ENCODE assay signal across 9 cellular contexts in the genomic region with DNA sequence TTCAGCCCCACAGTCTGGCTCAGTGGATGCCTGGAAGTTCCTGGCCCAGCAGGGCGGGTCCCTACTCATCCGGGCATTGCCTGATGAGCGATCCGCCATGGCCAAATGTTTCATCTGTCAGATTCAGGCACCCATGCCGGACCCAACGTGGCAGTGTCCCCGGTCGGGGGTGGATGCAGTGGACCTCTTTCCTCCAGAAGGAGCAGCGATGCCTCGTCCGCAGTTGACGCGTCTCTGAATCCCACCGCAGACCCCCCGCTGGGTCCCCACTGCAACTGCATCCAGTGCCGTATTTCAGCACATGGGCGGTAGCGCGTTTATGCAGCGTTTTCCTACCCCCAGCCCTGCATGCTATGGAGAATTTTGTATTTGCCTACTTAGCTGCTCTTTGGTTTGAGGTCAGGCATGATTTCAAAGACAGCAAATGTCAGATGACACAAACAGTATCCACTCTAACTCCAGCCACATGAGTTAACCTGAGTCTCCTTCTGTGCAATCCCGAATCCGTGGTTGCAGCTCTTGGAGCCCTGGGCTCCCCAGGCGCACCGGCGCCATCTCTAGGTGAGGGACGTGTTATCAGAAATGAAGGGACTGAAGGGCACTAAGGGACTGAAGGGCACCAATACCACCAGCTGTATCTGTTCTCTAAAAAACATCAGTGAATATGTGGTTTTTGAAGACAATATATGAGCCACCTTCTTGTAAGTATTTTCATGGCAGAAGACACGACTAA.
DNase-seq lines count a peak whose midpoint lies in the region; ATAC-seq and TF ChIP-seq lines count a peak whose summit lies in the region.
"Had no signal": no experiment of that assay in that cellular context is flagged by ENCODE, and none has a peak within 500 bp of the region (broad histone marks: within the 10 kb centered on the region; RNA-seq: fewer than 3 reads in every experiment).

No MANE protein-coding gene starts in this region.

- no peaks in the 10 kb centered on the region for H3K79me2 ChIP-seq in OCI-LY3 (ENCODE audit: low read length)

- no peaks in the 10 kb centered on the region for H3K27me3 Mint-ChIP-seq in activated CD8-positive, alpha-beta T cell treated with anti-CD3 and anti-CD28 coated beads for 36 hours
- peaks cover 4% of the 10 kb centered on the region for H3K27me3 Mint-ChIP-seq in activated CD8-positive, alpha-beta T cell treated with anti-CD3 and anti-CD28 coated beads, Interleukin-2, amount 10 ng/mL, durations not matched to agents 7 days and 5 days (ENCODE audit: low read depth)
- peaks cover 53% of the 10 kb centered on the region for H3K27me3 Mint-ChIP-seq in T-helper 17 cell

- H3K4me3 ChIP-seq in OCI-LY3 (ENCODE audit: low read length) = no peak overlapping the region
- H3K4me3 ChIP-seq in fibroblast of pulmonary artery (replicated peaks; ENCODE audit: low read depth, low read length) = no peak overlapping the region

- H3K4me3 Mint-ChIP-seq in activated CD8-positive, alpha-beta T cell treated with anti-CD3 and anti-CD28 coated beads for 36 hours = no peak overlapping the region
- no peak overlapping the region for H3K4me3 Mint-ChIP-seq in activated CD8-positive, alpha-beta T cell treated with anti-CD3 and anti-CD28 coated beads, Interleukin-2, amount 10 ng/mL, durations not matched to agents 7 days and 5 days
- H3K4me3 Mint-ChIP-seq in T-helper 17 cell = no peak overlapping the region

- no peak overlapping the region for H2AFZ ChIP-seq in OCI-LY3 (ENCODE audit: low read depth, low read length)

- H3K9ac ChIP-seq in OCI-LY3 (ENCODE audit: low read length) = no peak overlapping the region

- no peak for ATAC-seq in activated CD8-positive, alpha-beta T cell treated with anti-CD3 and anti-CD28 coated beads for 36 hours
- no peak for ATAC-seq in activated CD8-positive, alpha-beta T cell treated with anti-CD3 and anti-CD28 coated beads, Interleukin-2, amount 10 ng/mL, durations not matched to agents 7 days and 5 days
- ATAC-seq in GM21786 (IDR thresholded peaks at IDR 0.05; ENCODE audit: unreplicated experiment) (no peak), T-helper 17 cell (no peak)

- DNase-seq in activated CD8-positive, alpha-beta T cell treated with anti-CD3 and anti-CD28 coated beads for 36 hours = peak; percentile 5
- DNase-seq in activated CD8-positive, alpha-beta T cell treated with anti-CD3 and anti-CD28 coated beads, Interleukin-2, amount 10 ng/mL, durations not matched to agents 7 days and 5 days = no peak
- peak; percentile 62 for DNase-seq in fibroblast of pulmonary artery (ENCODE audit: low read depth)
- peak; percentile 66 for DNase-seq in superior temporal gyrus (ENCODE audit: extremely low spot score)
- DNase-seq in kidney glomerular epithelial cell (lab: John Stamatoyannopoulos, UW) = no peak
- no peak for DNase-seq in T-helper 17 cell
- DNase-seq: activated T-cell treated with anti-CD3 and anti-CD28 coated beads for 4 hours had no signal

- TF ChIP-seq CTCF in activated CD8-positive, alpha-beta T cell treated with anti-CD3 and anti-CD28 coated beads for 36 hours (IDR thresholded peaks at IDR 0.05) = no peak
- TF ChIP-seq CTCF in OCI-LY3 (IDR thresholded peaks at IDR 0.05; ENCODE audit: low read depth, low read length) = peak; percentile 38
- TF ChIP-seq CTCF in fibroblast of pulmonary artery (IDR thresholded peaks at IDR 0.05; ENCODE audit: low read length, missing control alignments) = peak; percentile 55

- H3K4me1 Mint-ChIP-seq in activated CD8-positive, alpha-beta T cell treated with anti-CD3 and anti-CD28 coated beads for 36 hours (ENCODE audit: low read depth) = no peaks in the 10 kb centered on the region
- H3K4me1 Mint-ChIP-seq in activated CD8-positive, alpha-beta T cell treated with anti-CD3 and anti-CD28 coated beads, Interleukin-2, amount 10 ng/mL, durations not matched to agents 7 days and 5 days (ENCODE audit: low read depth) = no peaks in the 10 kb centered on the region
- no peaks in the 10 kb centered on the region for H3K4me1 Mint-ChIP-seq in T-helper 17 cell

- H3K36me3 ChIP-seq in OCI-LY3 (replicated peaks; ENCODE audit: low read depth, low read length) = no peaks in the 10 kb centered on the region

- no peaks in the 10 kb centered on the region for H3K4me1 ChIP-seq in OCI-LY3 (ENCODE audit: low read length)

- POLR2A ChIA-PET in activated CD8-positive, alpha-beta T cell treated with anti-CD3 and anti-CD28 coated beads for 36 hours (lab: Charles Lee) = no interaction called here
- POLR2A ChIA-PET in activated CD8-positive, alpha-beta T cell treated with anti-CD3 and anti-CD28 coated beads, Interleukin-2, amount 10 ng/mL, durations not matched to agents 7 days and 5 days (lab: Charles Lee) = no interaction called here

- intact Hi-C loops in activated CD8-positive, alpha-beta T cell treated with anti-CD3 and anti-CD28 coated beads for 36 hours (cut with micrococcal nuclease) = no loop called here

- H3K9me3 ChIP-seq in OCI-LY3 (ENCODE audit: insufficient read depth, low read length) (no peaks in the 10 kb centered on the region), T-helper 17 cell (ENCODE audit: control insufficient read depth, low read length, poor library complexity, severe bottlenecking) (no peaks in the 10 kb centered on the region)

- H4K20me1 ChIP-seq in OCI-LY3 (ENCODE audit: insufficient read depth, low read length) = no peaks in the 10 kb centered on the region

- no peak overlapping the region for H3K27ac ChIP-seq in OCI-LY3 (ENCODE audit: low read length)

- no peak overlapping the region for H3K27ac Mint-ChIP-seq in activated CD8-positive, alpha-beta T cell treated with anti-CD3 and anti-CD28 coated beads for 36 hours
- H3K27ac Mint-ChIP-seq in activated CD8-positive, alpha-beta T cell treated with anti-CD3 and anti-CD28 coated beads, Interleukin-2, amount 10 ng/mL, durations not matched to agents 7 days and 5 days = no peak overlapping the region
- H3K27ac Mint-ChIP-seq in T-helper 17 cell = no peak overlapping the region

- H3K9me3 Mint-ChIP-seq in activated CD8-positive, alpha-beta T cell treated with anti-CD3 and anti-CD28 coated beads for 36 hours = no peaks in the 10 kb centered on the region
- no peaks in the 10 kb centered on the region for H3K9me3 Mint-ChIP-seq in activated CD8-positive, alpha-beta T cell treated with anti-CD3 and anti-CD28 coated beads, Interleukin-2, amount 10 ng/mL, durations not matched to agents 7 days and 5 days (ENCODE audit: insufficient read depth)

- no peak overlapping the region for H3K4me2 ChIP-seq in OCI-LY3 (ENCODE audit: low read length)

- CTCF ChIA-PET in activated CD8-positive, alpha-beta T cell treated with anti-CD3 and anti-CD28 coated beads for 36 hours (lab: Charles Lee) = no interaction called here
- CTCF ChIA-PET in activated CD8-positive, alpha-beta T cell treated with anti-CD3 and anti-CD28 coated beads, Interleukin-2, amount 10 ng/mL, durations not matched to agents 7 days and 5 days (lab: Charles Lee) = no interaction called here

- no peaks in the 10 kb centered on the region for H3K27me3 ChIP-seq in OCI-LY3 (ENCODE audit: low read depth, low read length)

- H3K36me3 Mint-ChIP-seq in activated CD8-positive, alpha-beta T cell treated with anti-CD3 and anti-CD28 coated beads for 36 hours (ENCODE audit: low read depth) = no peaks in the 10 kb centered on the region
- no peaks in the 10 kb centered on the region for H3K36me3 Mint-ChIP-seq in activated CD8-positive, alpha-beta T cell treated with anti-CD3 and anti-CD28 coated beads, Interleukin-2, amount 10 ng/mL, durations not matched to agents 7 days and 5 days (ENCODE audit: low read depth)
- H3K36me3 Mint-ChIP-seq in T-helper 17 cell (ENCODE audit: low read depth) = no peaks in the 10 kb centered on the region

Comparison
In these comparisons a context has a peak if more than half of its experiments do, and no peak if none do; other contexts are left out.
1. DNase-seq: peak in activated CD8-positive, alpha-beta T cell treated with anti-CD3 and anti-CD28 coated beads for 36 hours (single experiment), fibroblast of pulmonary artery (single experiment) and superior temporal gyrus (single experiment); none in activated CD8-positive, alpha-beta T cell treated with anti-CD3 and anti-CD28 coated beads, Interleukin-2, amount 10 ng/mL, durations not matched to agents 7 days and 5 days (single experiment), kidney glomerular epithelial cell (single experiment) and T-helper 17 cell (0 of 3).